ENCODE assay signal across 8 cellular contexts in the genomic region with DNA sequence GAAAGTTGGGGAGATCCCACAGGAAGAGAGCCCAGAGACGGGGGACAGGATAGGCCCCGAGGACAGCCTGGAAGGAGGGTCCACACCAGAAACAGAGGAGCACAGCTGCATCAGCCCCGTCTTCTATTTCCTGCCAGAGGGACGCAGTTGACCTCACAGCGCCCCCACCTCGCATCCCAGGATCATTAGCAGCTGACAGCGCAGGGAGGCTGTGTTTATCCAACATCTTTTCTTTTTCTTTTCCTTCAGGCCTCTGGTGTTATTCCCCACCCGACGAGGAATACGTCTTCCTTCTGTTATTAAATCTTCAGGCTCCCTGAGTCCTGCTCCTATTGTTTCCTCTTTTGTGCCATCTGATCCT.
DNase-seq lines count a peak whose midpoint lies in the region; ATAC-seq and TF ChIP-seq lines count a peak whose summit lies in the region.

No MANE protein-coding gene starts in this region.

- TF ChIP-seq CTCF in AG09309 (IDR thresholded peaks at IDR 0.05; ENCODE audit: control insufficient read depth, insufficient read depth, low read depth, low read length, missing control alignments) = no peak

- H3K9me3 ChIP-seq in adipocyte (ENCODE audit: control insufficient read depth, low read length) (no peaks in the 10 kb centered on the region), subcutaneous abdominal adipose tissue (ENCODE audit: control insufficient read depth in 5 of 5, low read length in 5 of 5) (no peaks in the 10 kb centered on the region)

- H3K4me3 ChIP-seq in AG09309 (ENCODE audit: control insufficient read depth, low read depth, low read length) = peak overlapping the region; percentile 50
- H3K4me3 ChIP-seq in adipocyte (ENCODE audit: low read length) = peak overlapping the region; percentile 86
- peak overlapping the region; percentile 62 to 84 (median 73) for H3K4me3 ChIP-seq in subcutaneous abdominal adipose tissue (ENCODE audit: low read depth in 1 of 5, low read length in 5 of 5)

- DNase-seq in AG09309 (ENCODE audit: low read depth) (no peak), adipocyte (ENCODE audit: low read depth) (no peak), iPS-NIHi7 (ENCODE audit: extremely low spot score) (peak; percentile 55), DMS153 treated with DMSO at 0.1 percent for 48 hours (lab: John Stamatoyannopoulos, UW; ENCODE audit: unreplicated experiment) (no peak), NCI-H187 (lab: John Stamatoyannopoulos, UW) (no peak)

- ATAC-seq in GM18868 (IDR thresholded peaks at IDR 0.05; ENCODE audit: unreplicated experiment) = peak; percentile 25
- ATAC-seq in HG03135 (IDR thresholded peaks at IDR 0.05; ENCODE audit: unreplicated experiment) = peak; percentile 28

- peak overlapping the region; percentile 22 for H3K27ac ChIP-seq in subcutaneous abdominal adipose tissue (ENCODE audit: low read depth, low read length)

- H3K4me1 ChIP-seq in adipocyte (ENCODE audit: control insufficient read depth, insufficient read depth, low read length) (peaks cover 11% of the 10 kb centered on the region), subcutaneous abdominal adipose tissue (ENCODE audit: control insufficient read depth in 5 of 5, insufficient read depth in 5 of 5, low read length in 5 of 5) (peaks cover 0 to 15% (median 10%) of the 10 kb centered on the region in 5 donors)

- H3K27me3 ChIP-seq in adipocyte (replicated peaks; ENCODE audit: control insufficient read depth, insufficient read depth, low read length) = peaks cover 3% of the 10 kb centered on the region
- H3K27me3 ChIP-seq in subcutaneous abdominal adipose tissue (ENCODE audit: control insufficient read depth in 5 of 5, insufficient read depth in 4 of 5, low read length in 5 of 5) = no peaks in the 10 kb centered on the region

- H3K36me3 ChIP-seq in adipocyte (ENCODE audit: control insufficient read depth, insufficient read depth, low read length, severe bottlenecking) = no peaks in the 10 kb centered on the region
- no peaks in the 10 kb centered on the region for H3K36me3 ChIP-seq in subcutaneous abdominal adipose tissue (ENCODE audit: control insufficient read depth in 5 of 5, insufficient read depth in 5 of 5, low read length in 5 of 5)

- H3K9ac ChIP-seq in adipocyte (ENCODE audit: low read length) (peak overlapping the region; percentile 76), subcutaneous abdominal adipose tissue (ENCODE audit: low read length in 5 of 5) (peak overlapping the region in 4 of 5 donors; percentile 33 to 73 (median 48))
